Comparison of ENCODE assay signal across 9 cellular contexts in the genomic region with DNA sequence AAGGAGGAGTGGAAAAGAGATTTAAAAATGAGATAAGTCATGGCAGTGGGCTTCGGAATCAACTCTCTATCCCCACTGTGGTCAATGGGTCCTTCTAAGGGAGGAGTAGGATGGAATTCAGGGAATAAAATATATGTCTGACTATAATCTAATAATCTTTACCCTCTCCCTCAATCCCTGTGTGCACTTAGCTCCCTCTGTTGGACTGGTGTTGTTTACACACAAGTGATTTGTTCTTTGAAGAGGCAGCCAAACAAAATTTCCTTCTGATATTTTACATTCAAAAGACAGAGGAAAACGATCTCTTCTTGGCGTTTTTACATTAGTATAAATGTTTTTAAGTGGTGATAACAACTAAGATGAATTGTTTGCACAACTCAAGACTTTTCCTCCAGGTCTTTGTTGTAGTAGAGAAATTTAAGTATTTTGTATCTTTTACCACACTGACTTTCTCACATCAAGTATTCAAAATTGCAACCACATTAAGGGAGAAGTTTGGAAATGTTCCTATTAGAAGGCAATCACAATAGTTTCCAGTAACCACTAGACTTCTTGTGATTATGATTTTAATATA.
DNase-seq lines count a peak whose midpoint lies in the region; ATAC-seq and TF ChIP-seq lines count a peak whose summit lies in the region.
"Had no signal": no experiment of that assay in that cellular context is flagged by ENCODE, and none has a peak within 500 bp of the region (broad histone marks: within the 10 kb centered on the region; RNA-seq: fewer than 3 reads in every experiment).

No MANE protein-coding gene starts in this region.

- no peaks in the 10 kb centered on the region for H3K27me3 Mint-ChIP-seq in neural crest cell (ENCODE audit: low read depth)
- H3K27me3 Mint-ChIP-seq in stimulated activated memory B cell treated with anti-CD40 and anti-IgM and Interleukin-4, amounts not matched to agents 10 μg/mL and 1 μg/mL and 100 μg/mL, for 72 hours, result no peaks in the 10 kb centered on the region

- H3K36me3 Mint-ChIP-seq in neural crest cell (ENCODE audit: low read depth), result peaks cover 11% of the 10 kb centered on the region
- no peaks in the 10 kb centered on the region for H3K36me3 Mint-ChIP-seq in stimulated activated memory B cell treated with anti-CD40 and anti-IgM and Interleukin-4, amounts not matched to agents 10 μg/mL and 1 μg/mL and 100 μg/mL, for 72 hours

- no peak for ATAC-seq in HG03432 (IDR thresholded peaks at IDR 0.05; ENCODE audit: unreplicated experiment)
- no peak for ATAC-seq in stimulated activated memory B cell treated with anti-CD40 and anti-IgM and Interleukin-4, amounts not matched to agents 10 μg/mL and 1 μg/mL and 100 μg/mL, for 72 hours
- no peak for ATAC-seq in HG03196 (IDR thresholded peaks at IDR 0.05; ENCODE audit: unreplicated experiment)

- peaks cover 12% of the 10 kb centered on the region for H3K9me3 Mint-ChIP-seq in neural crest cell
- peaks cover 18% of the 10 kb centered on the region for H3K9me3 Mint-ChIP-seq in stimulated activated memory B cell treated with anti-CD40 and anti-IgM and Interleukin-4, amounts not matched to agents 10 μg/mL and 1 μg/mL and 100 μg/mL, for 72 hours

- TF ChIP-seq CTCF in GM12872 (IDR thresholded peaks at IDR 0.05; ENCODE audit: insufficient read depth, low read depth, low read length), result peak; percentile 37; the same call in 1 of the 3 replicates
- peak; percentile 68 for TF ChIP-seq CTCF in neural crest cell (conservative IDR thresholded peaks at IDR 0.05)

- in situ Hi-C loops in T47D (cut with HindIII; ENCODE audit: low pct_unique_long_range_greater_than_20kb, low sequenced_read_pairs), result no loop called here

- H3K4me1 Mint-ChIP-seq in neural crest cell, result no peaks in the 10 kb centered on the region
- H3K4me1 Mint-ChIP-seq in stimulated activated memory B cell treated with anti-CD40 and anti-IgM and Interleukin-4, amounts not matched to agents 10 μg/mL and 1 μg/mL and 100 μg/mL, for 72 hours, result no peaks in the 10 kb centered on the region

- DNase-seq in NAMALWA (ENCODE audit: low spot score) (peak; percentile 46), T47D (ENCODE audit: low read depth in 1 of 2, low spot score in 1 of 2) (peak; percentile 6 to 54), neural crest cell (ENCODE audit: low read depth, low spot score) (no peak), HK-2 (ENCODE audit: unreplicated experiment) (no peak)

- no peak overlapping the region for H3K4me3 Mint-ChIP-seq in neural crest cell
- H3K4me3 Mint-ChIP-seq in stimulated activated memory B cell treated with anti-CD40 and anti-IgM and Interleukin-4, amounts not matched to agents 10 μg/mL and 1 μg/mL and 100 μg/mL, for 72 hours, result no peak overlapping the region
- H3K4me3 Mint-ChIP-seq: T-helper 1 cell treated with Interleukin-12 subunit alpha and Interleukin-12 subunit beta and Interleukin-4 antibody, amounts not matched to agents 30 μg/mL and 1 μg/mL, for 36 hours had no signal

- no peak overlapping the region for H3K27ac Mint-ChIP-seq in neural crest cell (ENCODE audit: unreplicated experiment)
- H3K27ac Mint-ChIP-seq in stimulated activated memory B cell treated with anti-CD40 and anti-IgM and Interleukin-4, amounts not matched to agents 10 μg/mL and 1 μg/mL and 100 μg/mL, for 72 hours, result no peak overlapping the region
- H3K27ac Mint-ChIP-seq: T-helper 1 cell treated with Interleukin-12 subunit alpha and Interleukin-12 subunit beta and Interleukin-4 antibody, amounts not matched to agents 30 μg/mL and 1 μg/mL, for 36 hours had no signal

Comparison
In these comparisons a context has a peak if more than half of its experiments do, and no peak if none do; other contexts are left out.
1. DNase-seq: peak in NAMALWA (single experiment) and T47D (2 of 2); none in neural crest cell (single experiment) and HK-2 (single experiment).